In the genomic region with DNA sequence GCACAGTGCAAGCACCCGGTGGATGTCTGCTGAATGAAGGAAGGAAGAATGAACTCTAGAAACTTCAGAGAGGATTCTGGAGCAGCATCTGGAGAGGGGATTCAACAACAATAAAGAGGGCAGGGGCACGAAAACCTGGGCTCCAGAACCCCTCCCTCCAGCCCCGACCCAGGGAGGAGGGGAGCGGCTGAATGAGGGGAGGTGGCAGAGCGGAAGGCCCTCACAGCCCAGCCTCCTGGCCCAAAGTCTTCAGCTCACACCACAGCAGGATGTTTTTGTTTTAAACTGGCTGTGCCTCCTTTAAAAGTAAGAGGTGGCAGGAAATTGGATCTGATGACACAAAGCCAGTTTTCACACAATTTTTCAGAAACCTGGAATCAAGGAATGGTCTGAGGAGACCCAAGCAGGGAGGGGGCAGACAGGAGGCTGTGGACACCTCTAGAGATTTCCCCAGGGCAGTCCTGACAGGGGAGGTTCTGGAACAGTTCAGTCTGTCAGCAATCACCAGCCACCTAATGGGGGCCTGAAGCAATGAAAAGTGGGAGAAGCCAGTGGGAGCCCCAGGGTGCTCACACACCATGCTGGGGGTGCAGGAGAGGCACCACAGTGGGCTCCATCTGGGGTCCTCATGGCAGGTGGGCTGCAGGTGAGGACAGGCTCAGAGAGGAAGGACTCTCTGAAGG, we compare ENCODE assay signal across 13 cellular contexts. TPM values are rescaled to one million over a fixed set of nuclear protein-coding genes. Genes with fewer than 3 reads are reported as not detected.
A peak's percentile ranks its signal among the peaks of the same experiment; 100 is the strongest.
DNase-seq lines count a peak whose midpoint lies in the region; ATAC-seq, FAIRE-seq and TF ChIP-seq lines count a peak whose summit lies in the region.
"Had no signal": no experiment of that assay in that cellular context is flagged by ENCODE, and none has a peak within 500 bp of the region (broad histone marks: within the 10 kb centered on the region; RNA-seq: fewer than 3 reads in every experiment).

No MANE protein-coding gene starts in this region.

- no peak for DNase-seq in stimulated activated naive CD8-positive, alpha-beta T cell treated with anti-CD3 and anti-CD28 coated beads, Interleukin-15, amount 100 ng/mL, for 72 hours
- DNase-seq in stimulated activated naive CD8-positive, alpha-beta T cell treated with anti-CD3 and anti-CD28 coated beads, Interleukin-15, Interleukin-2, amounts not matched to agents 100 U/mL and 50 U/mL, for 24 hours, result no peak
- no peak for DNase-seq in RWPE2 (ENCODE audit: low spot score)
- no peak for DNase-seq in H1 (ENCODE audit: low read depth in 1 of 2, low spot score in 2 of 2)
- DNase-seq in D341Med (ENCODE audit: low spot score), result no peak
- no peak for DNase-seq in NCI-H1694 (lab: John Stamatoyannopoulos, UW)

- no peak overlapping the region; a peak in 1 of 4 replicates for H3K4me2 ChIP-seq in H1 (ENCODE audit: insufficient read depth in 1 of 2, low read depth in 2 of 2, low read length in 2 of 2)

- H2BK12ac ChIP-seq in H1 (ENCODE audit: low read depth, low read length), result peak overlapping the region; percentile 27; the same call in 1 of the 2 replicates

- no peaks in the 10 kb centered on the region for H3K79me1 ChIP-seq in H1 (ENCODE audit: low read depth, low read length)

- FAIRE-seq in H1 (lab: Jason Lieb, UNC), result no peak

- H2BK15ac ChIP-seq in H1 (ENCODE audit: low read length), result peak overlapping the region; percentile 19; the same call in 1 of the 2 replicates

- no peak for TF ChIP-seq EP300 in H1 (IDR thresholded peaks at IDR 0.05; ENCODE audit: borderline replicate concordance in 1 of 2, low read depth in 2 of 2, low read length in 2 of 2)

- H3K27ac ChIP-seq in RWPE2 (ENCODE audit: poor library complexity, severe bottlenecking) (peak overlapping the region; percentile 34), H1 (ENCODE audit: low read depth, low read length) (no peak overlapping the region)
- H3K27ac ChIP-seq: ovary, uterus had no signal

- peaks cover 2 to 18% of the 10 kb centered on the region in 2 experiments for H4K20me1 ChIP-seq in H1 (replicated peaks in 1 of 2; ENCODE audit: control insufficient read depth in 1 of 2, insufficient read depth in 2 of 2, low read length in 2 of 2)

- H3K14ac ChIP-seq in H1 (ENCODE audit: insufficient read length), result no peak overlapping the region

- H4K8ac ChIP-seq in H1 (ENCODE audit: extremely low read depth, insufficient read depth, low read length), result no peak overlapping the region

- H3K4me3 ChIP-seq in RWPE2 (ENCODE audit: severe bottlenecking) (no peak overlapping the region), H1 (ENCODE audit: extremely low read depth in 1 of 4, insufficient read depth in 2 of 4, low read depth in 3 of 4, low read length in 4 of 4) (no peak overlapping the region)
- H3K4me3 ChIP-seq: ovary, skin epidermis, uterus had no signal

- no peak overlapping the region for H2BK120ac ChIP-seq in H1 (replicated peaks; ENCODE audit: low read depth, low read length)

- no peaks in the 10 kb centered on the region for H3K23me2 ChIP-seq in H1 (ENCODE audit: low read depth, low read length)

- no peak overlapping the region for H3K23ac ChIP-seq in H1 (ENCODE audit: insufficient read length)

- CTCF ChIA-PET in H1 (lab: Charles Lee; ENCODE audit: partially characterized antibody), result interaction anchor here (0.6 to 3.6 kb wide), 21 partner anchors 10 to 198 kb away, joined by 3 to 19 read pairs (median 4); no protein-coding TSS in a partner anchor

- peaks cover 35% of the 10 kb centered on the region for H3K4me1 ChIP-seq in RWPE2 (ENCODE audit: insufficient read depth, poor library complexity, severe bottlenecking)
- H3K4me1 ChIP-seq in H1 (replicated peaks in 1 of 4; ENCODE audit: control insufficient read depth in 3 of 4, insufficient read depth in 4 of 4, low read length in 3 of 4), result peaks cover 0 to 36% (median 20%) of the 10 kb centered on the region in 4 experiments; a peak in 5 of 7 replicates

- peak overlapping the region; percentile 56 for H2BK5ac ChIP-seq in H1 (ENCODE audit: low read depth, low read length)

- H3K4ac ChIP-seq in H1 (replicated peaks; ENCODE audit: insufficient read length, low read depth, low read length), result peak overlapping the region; percentile 69

- no peak for TF ChIP-seq RAD21 in H1 (IDR thresholded peaks at IDR 0.05 in 1 of 2, conservative IDR thresholded peaks at IDR 0.05 in 1 of 2; ENCODE audit: low read depth in 2 of 2, low read length in 2 of 2)

- H3K27me3 ChIP-seq in RWPE2 (ENCODE audit: insufficient read depth, poor library complexity, severe bottlenecking) (no peaks in the 10 kb centered on the region), H1 (replicated peaks in 1 of 4; ENCODE audit: control insufficient read depth in 3 of 4, extremely low read depth in 1 of 4, insufficient read depth in 3 of 4, low read length in 3 of 4) (no peaks in the 10 kb centered on the region; a peak in 2 of 7 replicates)
- H3K27me3 ChIP-seq: ovary, uterus had no signal

- H3K4me3 Mint-ChIP-seq in stimulated activated naive CD8-positive, alpha-beta T cell treated with anti-CD3 and anti-CD28 coated beads, Interleukin-15, amount 100 ng/mL, for 72 hours, result no peak overlapping the region
- H3K4me3 Mint-ChIP-seq: activated T-helper 1 cell treated with anti-CD3 and anti-CD28 coated beads, Interleukin-12 subunit alpha, Interleukin-12 subunit beta, Interleukin-2, Interleukin-4 antibody, amounts not matched to agents 30 ng/mL and 10 ng/mL and 1 ng/mL, durations not matched to agents 14 hours and 24 hours and 36 hours; stimulated activated memory B cell treated with anti-CD40 and anti-IgM and Interleukin-4, amounts not matched to agents 10 μg/mL and 1 μg/mL and 100 μg/mL, for 72 hours had no signal

- peaks cover 62% of the 10 kb centered on the region for H3K4me1 Mint-ChIP-seq in stimulated activated naive CD8-positive, alpha-beta T cell treated with anti-CD3 and anti-CD28 coated beads, Interleukin-15, amount 100 ng/mL, for 72 hours

- no peak overlapping the region for H3K56ac ChIP-seq in H1 (replicated peaks; ENCODE audit: insufficient read length, low read depth, low read length)

- no peak for TF ChIP-seq CTCF in RWPE2 (IDR thresholded peaks at IDR 0.05; ENCODE audit: poor library complexity, severe bottlenecking)
- TF ChIP-seq CTCF in H1 (IDR thresholded peaks at IDR 0.05; ENCODE audit: control extremely low read depth in 1 of 3, insufficient read depth in 1 of 3, low read depth in 1 of 3, low read length in 3 of 3), result no peak

- no peak overlapping the region for H4K5ac ChIP-seq in H1 (ENCODE audit: insufficient read length, low read depth, low read length)

- POLR2A ChIA-PET in H1 (lab: Charles Lee; ENCODE audit: partially characterized antibody), result interaction anchor here (0.6 to 3.0 kb wide), 2 partner anchors 11 to 142 kb away, joined by 3 to 13 read pairs; no protein-coding TSS in a partner anchor

- H3K36me3 ChIP-seq in RWPE2 (ENCODE audit: low read depth) (no peaks in the 10 kb centered on the region), H1 (ENCODE audit: control insufficient read depth in 2 of 4, insufficient read depth in 4 of 4, low read length in 3 of 4) (no peaks in the 10 kb centered on the region)
- H3K36me3 ChIP-seq: ovary, uterus had no signal

- H4K91ac ChIP-seq in H1 (replicated peaks; ENCODE audit: insufficient read length, low read length), result peak overlapping the region; percentile 47

- H3K18ac ChIP-seq in H1 (ENCODE audit: extremely low read depth, low read length), result peak overlapping the region; percentile 57; the same call in 1 of the 2 replicates

- no peak for ATAC-seq in stimulated activated naive CD8-positive, alpha-beta T cell treated with anti-CD3 and anti-CD28 coated beads, Interleukin-15, amount 100 ng/mL, for 72 hours
- no peak for ATAC-seq in stimulated activated naive CD8-positive, alpha-beta T cell treated with anti-CD3 and anti-CD28 coated beads, Interleukin-15, Interleukin-2, amounts not matched to agents 100 U/mL and 50 U/mL, for 24 hours
- ATAC-seq in RWPE2 (ENCODE audit: low read depth) (no peak), HG02610 (IDR thresholded peaks at IDR 0.05; ENCODE audit: unreplicated experiment) (no peak)

- no peaks in the 10 kb centered on the region for H3K9me3 Mint-ChIP-seq in stimulated activated naive CD8-positive, alpha-beta T cell treated with anti-CD3 and anti-CD28 coated beads, Interleukin-15, amount 100 ng/mL, for 72 hours
- H3K9me3 Mint-ChIP-seq: activated T-helper 1 cell treated with anti-CD3 and anti-CD28 coated beads, Interleukin-12 subunit alpha, Interleukin-12 subunit beta, Interleukin-2, Interleukin-4 antibody, amounts not matched to agents 30 ng/mL and 10 ng/mL and 1 ng/mL, durations not matched to agents 14 hours and 24 hours and 36 hours; stimulated activated memory B cell treated with anti-CD40 and anti-IgM and Interleukin-4, amounts not matched to agents 10 μg/mL and 1 μg/mL and 100 μg/mL, for 72 hours had no signal

- no peaks in the 10 kb centered on the region for H3K79me2 ChIP-seq in H1 (ENCODE audit: control insufficient read depth in 1 of 2, insufficient read depth in 2 of 2, low read length in 2 of 2)

- no peak overlapping the region for H3K9ac ChIP-seq in H1 (replicated peaks in 1 of 4; ENCODE audit: extremely low read depth in 1 of 4, low read depth in 3 of 4, low read length in 3 of 4)

- H3K27me3 Mint-ChIP-seq in stimulated activated naive CD8-positive, alpha-beta T cell treated with anti-CD3 and anti-CD28 coated beads, Interleukin-15, amount 100 ng/mL, for 72 hours, result no peaks in the 10 kb centered on the region

- peak overlapping the region; percentile 40; the same call in 1 of the 2 replicates for H2BK20ac ChIP-seq in H1 (ENCODE audit: low read length)

- peak overlapping the region; percentile 51 to 73 for H3K27ac Mint-ChIP-seq in stimulated activated naive CD8-positive, alpha-beta T cell treated with anti-CD3 and anti-CD28 coated beads, Interleukin-15, amount 100 ng/mL, for 72 hours
- H3K27ac Mint-ChIP-seq: activated T-helper 1 cell treated with anti-CD3 and anti-CD28 coated beads, Interleukin-12 subunit alpha, Interleukin-12 subunit beta, Interleukin-2, Interleukin-4 antibody, amounts not matched to agents 30 ng/mL and 10 ng/mL and 1 ng/mL, durations not matched to agents 14 hours and 24 hours and 36 hours; CD14-positive monocyte; stimulated activated memory B cell treated with anti-CD40 and anti-IgM and Interleukin-4, amounts not matched to agents 10 μg/mL and 1 μg/mL and 100 μg/mL, for 72 hours had no signal

- 0 out of 2 replicates have a peak overlapping the region, but pooled peaks have one; percentile 47 for H2AK5ac ChIP-seq in H1 (ENCODE audit: low read depth, low read length)

- TF ChIP-seq POLR2A in H1 (IDR thresholded peaks at IDR 0.05; ENCODE audit: control extremely low read depth in 1 of 2, low read depth in 2 of 2, low read length in 2 of 2), result no peak

- WGBS in H1 (ENCODE audit: extremely low coverage in 1 of 2, insufficient coverage in 1 of 2, insufficient read length in 1 of 2, insufficient replicate concordance in 2 of 2, low coverage in 1 of 2, low lambda C conversion rate in 2 of 2, missing lambda C conversion rate in 1 of 2), 2 experiments, result 65% methylated on average over 4 of the region's 5 CpGs; no CpG with 5 or more reads in 1 of the 2 experiments

- no peak overlapping the region for H2AFZ ChIP-seq in H1 (ENCODE audit: low read length)

- H3K9me3 ChIP-seq in RWPE2 (ENCODE audit: severe bottlenecking) (no peaks in the 10 kb centered on the region), H1 (ENCODE audit: insufficient read depth in 2 of 2, low read depth in 1 of 2, low read length in 1 of 2) (no peaks in the 10 kb centered on the region)
- H3K9me3 ChIP-seq: ovary, uterus had no signal

RNA-seq across cellular contexts. Expression of a gene that starts 44.4 kb away (rescaled TPM):
- total RNA-seq in H1 (2021; fragmentation: NEBNext Ultra II Directional; extraction: Animal tissue kit (Norgen Biotek cat#: 25700)), result 79.8 and 80.4 TPM in 2 replicates
- 22.0 and 23.3 TPM in 2 replicates for polyA plus RNA-seq in H1 (2011; rRNA removed)
- polyA plus RNA-seq in H1 (2011; cell fraction: cytosol; rRNA removed), result 30.3 TPM
- polyA plus RNA-seq in H1 (2011; cell fraction: nucleus; rRNA removed), result 38.0 TPM
- polyA plus RNA-seq in H1 (2012, experiment 1 of 2), result 32.2 to 35.2 TPM (median 33.5 TPM) in 4 replicates
- polyA plus RNA-seq in H1 (2012, experiment 2 of 2), result 6.0 TPM
- 23.5 TPM for polyA plus RNA-seq in H1 (2013, experiment 1 of 2)
- 22.7 TPM for polyA plus RNA-seq in H1 (2013, experiment 2 of 2)
- polyA minus RNA-seq in H1 (2011; rRNA and poly(A)+ RNA removed), result 101 TPM in 2 replicates
- 35.6 TPM for polyA minus RNA-seq in H1 (2011; cell fraction: cytosol; rRNA and poly(A)+ RNA removed)
- polyA minus RNA-seq in H1 (2011; cell fraction: nucleus; rRNA and poly(A)+ RNA removed), result 74.0 TPM
